9 cellular contexts compared by ENCODE assay signal in genomic region chr1:147545133-147545532, GRCh38. TPM values are rescaled to one million over a fixed set of nuclear protein-coding genes. Genes with fewer than 3 reads are reported as not detected.
DNase-seq lines count a peak whose midpoint lies in the region; ATAC-seq and TF ChIP-seq lines count a peak whose summit lies in the region.
"Had no signal": no experiment of that assay in that cellular context is flagged by ENCODE, and none has a peak within 500 bp of the region (broad histone marks: within the 10 kb centered on the region; RNA-seq: fewer than 3 reads in every experiment).

No MANE protein-coding gene starts in this region.

- H3K4me3 Mint-ChIP-seq in activated T-helper 2 cell treated with anti-CD3 and anti-CD28 coated beads, Interferon-gamma antibody, Interleukin-2, Interleukin-4, amounts not matched to agents 10 μg/mL and 5 μg/mL and 100 μg/mL, durations not matched to agents 14 hours and 24 hours and 36 hours (ENCODE audit: low read depth), result peak overlapping the region; percentile 38

- no peak overlapping the region for H3K4me3 ChIP-seq in coronary artery
- H3K4me3 ChIP-seq: SK-N-MC had no signal

- peak overlapping the region; percentile 75 for H3K27ac Mint-ChIP-seq in activated T-helper 2 cell treated with anti-CD3 and anti-CD28 coated beads, Interferon-gamma antibody, Interleukin-2, Interleukin-4, amounts not matched to agents 10 μg/mL and 5 μg/mL and 100 μg/mL, durations not matched to agents 14 hours and 24 hours and 36 hours

- no peak for TF ChIP-seq CTCF in coronary artery (IDR thresholded peaks at IDR 0.05)

- H3K27ac ChIP-seq in coronary artery, result no peak overlapping the region
- H3K27ac ChIP-seq: SK-N-MC had no signal

- peak; percentile 48 for ATAC-seq in GM21381 (IDR thresholded peaks at IDR 0.05; ENCODE audit: unreplicated experiment)

- DNase-seq in NCI-H69 (lab: John Stamatoyannopoulos, UW) (peak; percentile 19), islet precursor cell (peak; percentile 74), coronary artery (ENCODE audit: low spot score) (no peak), GOT3 (lab: John Stamatoyannopoulos, UW) (no peak), NCI-H1436 treated with DMSO at 0.1 percent for 48 hours (lab: John Stamatoyannopoulos, UW) (no peak)
- peak; percentile 68 for DNase-seq in activated T-helper 2 cell treated with anti-CD3 and anti-CD28 coated beads, Interferon-gamma antibody, Interleukin-2, Interleukin-4, amounts not matched to agents 10 μg/mL and 5 μg/mL and 100 μg/mL, durations not matched to agents 14 hours and 24 hours and 36 hours (ENCODE audit: low spot score)
- DNase-seq in stimulated activated CD8-positive, alpha-beta memory T cell treated with anti-CD3 and anti-CD28 coated beads, Interleukin-15, amount 100 ng/mL, for 4 hours (ENCODE audit: low read depth in 2 of 2), result peak; percentile 63 to 89

- intact Hi-C loops in activated T-helper 2 cell treated with anti-CD3 and anti-CD28 coated beads, Interferon-gamma antibody, Interleukin-2, Interleukin-4, amounts not matched to agents 10 μg/mL and 5 μg/mL and 100 μg/mL, durations not matched to agents 14 hours and 24 hours and 36 hours (cut with micrococcal nuclease), result loop anchor here (1.0 to 10.0 kb wide), 5 partner anchors 25 to 790 kb away; no protein-coding TSS in a partner anchor

- peaks cover 11% of the 10 kb centered on the region for H3K36me3 Mint-ChIP-seq in activated T-helper 2 cell treated with anti-CD3 and anti-CD28 coated beads, Interferon-gamma antibody, Interleukin-2, Interleukin-4, amounts not matched to agents 10 μg/mL and 5 μg/mL and 100 μg/mL, durations not matched to agents 14 hours and 24 hours and 36 hours (ENCODE audit: low read depth)

- no peaks in the 10 kb centered on the region for H3K9me3 Mint-ChIP-seq in activated T-helper 2 cell treated with anti-CD3 and anti-CD28 coated beads, Interferon-gamma antibody, Interleukin-2, Interleukin-4, amounts not matched to agents 10 μg/mL and 5 μg/mL and 100 μg/mL, durations not matched to agents 14 hours and 24 hours and 36 hours

- H3K27me3 Mint-ChIP-seq in activated T-helper 2 cell treated with anti-CD3 and anti-CD28 coated beads, Interferon-gamma antibody, Interleukin-2, Interleukin-4, amounts not matched to agents 10 μg/mL and 5 μg/mL and 100 μg/mL, durations not matched to agents 14 hours and 24 hours and 36 hours (ENCODE audit: low read depth), result no peaks in the 10 kb centered on the region

- peaks cover 57% of the 10 kb centered on the region for H3K4me1 Mint-ChIP-seq in activated T-helper 2 cell treated with anti-CD3 and anti-CD28 coated beads, Interferon-gamma antibody, Interleukin-2, Interleukin-4, amounts not matched to agents 10 μg/mL and 5 μg/mL and 100 μg/mL, durations not matched to agents 14 hours and 24 hours and 36 hours (ENCODE audit: low read depth)

RNA-seq across cellular contexts. Expression of gene BCL9, which starts 3.8 kb away (rescaled TPM):
- total RNA-seq in activated T-helper 2 cell treated with anti-CD3 and anti-CD28 coated beads, Interferon-gamma antibody, Interleukin-2, Interleukin-4, amounts not matched to agents 10 μg/mL and 5 μg/mL and 100 μg/mL, durations not matched to agents 14 hours and 24 hours and 36 hours, result 26.6 and 29.7 TPM in 2 replicates

Comparison
In these comparisons a context has a peak if more than half of its experiments do, and no peak if none do; other contexts are left out.
1. DNase-seq: peak in NCI-H69 (single experiment), activated T-helper 2 cell treated with anti-CD3 and anti-CD28 coated beads, Interferon-gamma antibody, Interleukin-2, Interleukin-4, amounts not matched to agents 10 μg/mL and 5 μg/mL and 100 μg/mL, durations not matched to agents 14 hours and 24 hours and 36 hours (single experiment), islet precursor cell (single experiment) and stimulated activated CD8-positive, alpha-beta memory T cell treated with anti-CD3 and anti-CD28 coated beads, Interleukin-15, amount 100 ng/mL, for 4 hours (2 of 2); none in coronary artery (single experiment), GOT3 (single experiment) and NCI-H1436 treated with DMSO at 0.1 percent for 48 hours (single experiment).